In the genomic region with DNA sequence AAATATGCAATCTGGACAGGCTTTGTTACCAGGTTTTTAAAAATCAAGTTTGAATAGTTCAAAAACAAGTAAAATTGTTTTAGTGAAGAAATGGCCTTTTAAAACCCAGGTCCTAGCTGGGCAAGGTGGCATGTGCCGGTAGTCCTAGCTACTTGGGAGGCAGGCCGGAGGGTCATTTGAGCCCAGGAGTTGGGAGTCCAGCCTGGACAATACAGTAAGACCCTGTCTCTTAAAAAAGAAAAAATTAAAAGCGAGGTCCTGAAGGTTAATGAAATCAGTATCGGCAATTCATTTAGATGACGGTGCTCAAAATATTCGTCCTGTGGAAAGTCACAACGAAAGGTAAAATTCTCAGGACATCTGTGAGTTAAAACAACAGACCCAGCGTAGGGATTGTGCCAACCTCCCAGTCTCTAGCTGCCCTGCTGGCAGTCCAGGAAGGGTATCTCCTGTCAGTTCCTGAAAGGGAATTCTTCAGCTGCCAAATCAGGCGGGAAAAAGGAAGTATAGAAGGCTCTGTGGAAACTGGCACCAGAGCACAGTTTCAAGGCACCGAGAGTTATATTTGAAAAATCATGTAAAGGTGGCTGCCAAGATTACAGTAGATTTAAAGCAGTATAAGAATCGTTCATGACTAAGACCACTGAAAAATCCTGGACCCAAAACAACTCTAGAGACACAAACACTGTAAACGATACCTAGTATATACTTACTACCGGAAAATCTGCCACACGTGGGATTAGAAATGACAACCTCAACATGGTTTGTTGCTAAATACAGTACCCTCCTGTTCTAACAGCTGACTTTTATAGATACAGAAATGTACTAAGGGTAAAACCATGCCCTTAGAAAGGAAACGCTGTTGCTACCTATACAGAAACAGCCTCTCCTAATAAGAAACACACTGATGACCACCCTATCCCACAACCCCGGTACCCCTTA, we compare ENCODE assay signal across 8 cellular contexts. TPM values are rescaled to one million over a fixed set of nuclear protein-coding genes. Genes with fewer than 3 reads are reported as not detected.
DNase-seq lines count a peak whose midpoint lies in the region; ATAC-seq lines count a peak whose summit lies in the region.

No MANE protein-coding gene starts in this region.

- no peaks in the 10 kb centered on the region for H3K36me3 ChIP-seq in ES-I3 (ENCODE audit: insufficient read depth, low read length)
- no peaks in the 10 kb centered on the region for H3K36me3 ChIP-seq in skeletal muscle tissue (ENCODE audit: control insufficient read depth in 3 of 3, insufficient read depth in 3 of 3, low read length in 3 of 3)

- no peaks in the 10 kb centered on the region for H3K36me3 Mint-ChIP-seq in activated CD4-positive, alpha-beta memory T cell treated with anti-CD3 and anti-CD28 coated beads, Interleukin-2, amount 10 ng/mL, durations not matched to agents 7 days and 5 days (ENCODE audit: low read depth)

- H3K27me3 ChIP-seq in skeletal muscle tissue (ENCODE audit: control insufficient read depth in 3 of 3, insufficient read depth in 3 of 3, low read length in 3 of 3), result no peaks in the 10 kb centered on the region

- H3K9ac ChIP-seq in ES-I3 (ENCODE audit: low read depth, low read length) (peak overlapping the region; percentile 58; the same call in 1 of the 2 replicates), skeletal muscle tissue (ENCODE audit: low read depth in 1 of 3, low read length in 3 of 3) (peak overlapping the region; percentile 52 to 66 (median 65))

- no peaks in the 10 kb centered on the region for H3K9me3 ChIP-seq in ES-I3 (ENCODE audit: control insufficient read depth, insufficient read depth, low read length)
- H3K9me3 ChIP-seq in skeletal muscle tissue (ENCODE audit: control insufficient read depth in 3 of 3, low read length in 3 of 3), result no peaks in the 10 kb centered on the region

- ATAC-seq in HG03460 (IDR thresholded peaks at IDR 0.05; ENCODE audit: unreplicated experiment) (peak; percentile 13), left ventricle myocardium superior (peak; percentile 26)

- peaks cover 20% of the 10 kb centered on the region for H3K4me1 Mint-ChIP-seq in activated CD4-positive, alpha-beta memory T cell treated with anti-CD3 and anti-CD28 coated beads, Interleukin-2, amount 10 ng/mL, durations not matched to agents 7 days and 5 days

- POLR2A ChIA-PET in activated CD4-positive, alpha-beta memory T cell treated with anti-CD3 and anti-CD28 coated beads, Interleukin-2, amount 10 ng/mL, durations not matched to agents 7 days and 5 days (lab: Charles Lee), result interaction anchor here (1.1 to 1.6 kb wide), 2 partner anchors 8 to 11 kb away, joined by 3 read pairs; no protein-coding TSS in a partner anchor

- peak overlapping the region; percentile 70 to 73 (median 73) for H3K4me3 ChIP-seq in skeletal muscle tissue (ENCODE audit: low read length in 3 of 3)

- intact Hi-C loops in left ventricle myocardium superior (cut with micrococcal nuclease), result no loop called here

- no peaks in the 10 kb centered on the region for H3K9me3 Mint-ChIP-seq in activated CD4-positive, alpha-beta memory T cell treated with anti-CD3 and anti-CD28 coated beads, Interleukin-2, amount 10 ng/mL, durations not matched to agents 7 days and 5 days

- peak overlapping the region; percentile 69 for H3K27ac ChIP-seq in skeletal muscle tissue (ENCODE audit: low read depth, low read length)

- H3K27me3 Mint-ChIP-seq in activated CD4-positive, alpha-beta memory T cell treated with anti-CD3 and anti-CD28 coated beads, Interleukin-2, amount 10 ng/mL, durations not matched to agents 7 days and 5 days, result peaks cover 31% of the 10 kb centered on the region

- CTCF ChIA-PET in activated CD4-positive, alpha-beta memory T cell treated with anti-CD3 and anti-CD28 coated beads, Interleukin-2, amount 10 ng/mL, durations not matched to agents 7 days and 5 days (lab: Charles Lee), result interaction anchor here (1.2 kb wide), 1 partner anchor 82 kb away, joined by 8 read pairs; no protein-coding TSS in a partner anchor

- H3K27ac Mint-ChIP-seq in activated CD4-positive, alpha-beta memory T cell treated with anti-CD3 and anti-CD28 coated beads, Interleukin-2, amount 10 ng/mL, durations not matched to agents 7 days and 5 days, result peak overlapping the region; percentile 12

- H3K4me3 Mint-ChIP-seq in activated CD4-positive, alpha-beta memory T cell treated with anti-CD3 and anti-CD28 coated beads, Interleukin-2, amount 10 ng/mL, durations not matched to agents 7 days and 5 days, result peak overlapping the region; percentile 77

- DNase-seq in activated CD4-positive, alpha-beta memory T cell treated with anti-CD3 and anti-CD28 coated beads, Interleukin-2, amount 10 ng/mL, durations not matched to agents 7 days and 5 days, result no peak
- DNase-seq in left ventricle myocardium superior, result no peak
- DNase-seq in stimulated activated CD4-positive, alpha-beta T cell treated with anti-CD3 and anti-CD28 coated beads, Interleukin-12 subunit alpha, Interleukin-12 subunit beta, amount 100 ng/mL, for 4 hours, result no peak
- no peak for DNase-seq in activated CD4-positive, alpha-beta T cell treated with anti-CD3 and anti-CD28 coated beads for 48 hours
- DNase-seq in activated CD4-positive, CD25-positive, alpha-beta regulatory T cell treated with anti-CD3 and anti-CD28 coated beads, Interleukin-2, amount 50 U/mL, for 72 hours, result no peak

- peaks cover 5% of the 10 kb centered on the region for H3K4me1 ChIP-seq in ES-I3 (ENCODE audit: insufficient read depth, low read length)
- H3K4me1 ChIP-seq in skeletal muscle tissue (ENCODE audit: control insufficient read depth in 3 of 3, insufficient read depth in 3 of 3, low read length in 3 of 3), result peaks cover 12 to 24% (median 15%) of the 10 kb centered on the region in 3 donors

RNA-seq across cellular contexts. Expression of gene ABHD17C, which starts 1.2 kb away (rescaled TPM):
- 1 to 10 TPM; 3.8 to 4.0 TPM for total RNA-seq in activated CD4-positive, alpha-beta memory T cell treated with anti-CD3 and anti-CD28 coated beads, Interleukin-2, amount 10 ng/mL, durations not matched to agents 7 days and 5 days
- total RNA-seq in left ventricle myocardium superior (7.5 TPM), skeletal muscle tissue (3.7 TPM)
